Comparison of ENCODE assay signal across 1 cellular context in the genomic region with DNA sequence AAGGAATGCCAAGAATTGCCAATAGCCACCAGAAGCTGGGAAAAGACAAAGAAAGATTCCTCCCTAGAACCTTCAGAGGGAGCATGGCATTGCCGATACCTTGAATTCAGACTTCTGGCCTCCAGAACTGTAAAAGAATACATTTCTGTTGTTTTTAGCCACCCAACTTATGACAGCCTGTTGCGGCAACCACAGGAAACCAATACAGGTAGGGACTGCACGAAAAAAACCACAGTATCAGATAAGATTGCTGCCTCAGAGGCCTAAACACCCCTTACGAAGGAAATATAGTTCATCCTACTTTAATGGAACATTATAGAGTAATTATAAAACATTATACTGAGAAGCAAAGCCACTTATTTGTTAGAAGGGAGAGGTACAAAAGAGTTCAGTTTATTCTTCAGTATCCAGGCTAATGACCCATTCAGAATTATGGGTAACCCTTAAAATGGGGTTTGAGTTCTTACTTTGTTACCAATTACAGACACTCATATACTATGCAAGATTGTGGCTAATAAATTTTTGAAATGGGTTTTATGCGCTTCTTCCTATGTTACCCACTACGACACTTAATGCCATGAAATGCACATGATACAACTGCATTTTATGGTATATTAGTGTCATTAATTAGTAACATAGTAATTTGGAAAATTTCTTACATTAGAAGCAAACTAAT.
TF ChIP-seq lines count a peak whose summit lies in the region.

No MANE protein-coding gene starts in this region.

TF ChIP-seq in HepG2, 621 proteins besides CTCF, POLR2A, EP300 and RAD21:
- TF ChIP-seq MAFG (CRISPR knock-in tag; IDR thresholded peaks at IDR 0.05) (no peak), HNRNPH1 (optimal IDR thresholded peaks at IDR 0.05; ENCODE audit: low read depth, low read length) (no peak), RELA (CRISPR knock-in tag; IDR thresholded peaks at IDR 0.05) (no peak), PCBP1 (IDR thresholded peaks at IDR 0.05; ENCODE audit: borderline replicate concordance, low read depth, low read length) (no peak), NPAS2 (CRISPR knock-in tag; IDR thresholded peaks at IDR 0.05; ENCODE audit: borderline replicate concordance) (no peak), ZNF775 (CRISPR knock-in tag; IDR thresholded peaks at IDR 0.05; ENCODE audit: borderline replicate concordance) (no peak), ZNF557 (CRISPR knock-in tag; IDR thresholded peaks at IDR 0.05) (no peak), ADNP (CRISPR knock-in tag; IDR thresholded peaks at IDR 0.05) (no peak), ZKSCAN1 (IDR thresholded peaks at IDR 0.05; ENCODE audit: low read length) (no peak), SAP130 (CRISPR knock-in tag; IDR thresholded peaks at IDR 0.05; ENCODE audit: low read depth) (no peak), NCOA2 (CRISPR knock-in tag; IDR thresholded peaks at IDR 0.05) (no peak), ZNF616 (CRISPR knock-in tag; IDR thresholded peaks at IDR 0.05; ENCODE audit: low read depth) (no peak), JARID2 (CRISPR knock-in tag; IDR thresholded peaks at IDR 0.05; ENCODE audit: insufficient replicate concordance) (no peak), ZNF296 (CRISPR knock-in tag; conservative IDR thresholded peaks at IDR 0.05) (no peak)
TF ChIP-seq in HepG2: peak in this region for 0.
